8 cellular contexts compared by ENCODE assay signal in the genomic region with DNA sequence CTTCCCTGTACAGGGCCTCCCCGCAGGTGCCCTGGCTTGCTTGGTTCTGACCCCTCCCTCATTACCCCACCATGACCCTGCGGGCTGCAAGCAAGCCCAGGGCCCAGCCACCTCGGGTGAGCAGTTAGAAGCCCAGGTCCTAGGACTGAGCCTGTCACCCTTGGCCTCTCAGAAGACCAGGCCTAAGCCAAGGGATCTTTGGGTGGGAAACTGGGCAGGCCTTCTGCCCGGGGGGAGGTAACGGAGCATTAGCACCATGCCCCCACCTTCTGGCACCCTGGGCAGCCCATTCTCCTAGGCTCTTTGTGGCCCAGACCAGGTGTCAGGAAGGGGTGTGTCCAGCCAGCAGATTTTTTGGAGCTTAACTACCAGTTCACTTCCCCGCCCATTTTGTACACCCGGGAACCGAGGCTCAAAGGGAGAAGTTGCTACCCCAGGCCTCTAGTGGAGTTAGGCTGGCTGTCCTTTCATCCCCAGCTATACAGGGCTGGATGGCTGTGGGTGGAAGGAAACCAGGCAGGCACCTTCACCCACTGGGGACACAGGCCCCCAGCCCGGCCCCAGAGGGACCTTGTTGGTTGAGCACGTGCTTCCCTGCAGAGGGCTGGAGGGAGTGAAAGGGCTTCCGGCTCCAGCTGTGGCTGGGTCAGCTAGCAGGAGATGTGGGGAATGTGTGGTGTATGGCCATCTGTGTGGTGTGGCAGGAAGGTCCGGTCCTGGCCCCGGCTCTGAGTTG. TPM values are rescaled to one million over a fixed set of nuclear protein-coding genes. Genes with fewer than 3 reads are reported as not detected.
DNase-seq lines count a peak whose midpoint lies in the region; ATAC-seq and TF ChIP-seq lines count a peak whose summit lies in the region.

No MANE protein-coding gene starts in this region.

- no peak overlapping the region for H2BK20ac ChIP-seq in H9 (ENCODE audit: low read depth, low read length, poor library complexity, severe bottlenecking)

- H3K4me1 Mint-ChIP-seq in H9 (peaks cover 32 to 48% of the 10 kb centered on the region in 2 experiments), nephron progenitor cell (peaks cover 74% of the 10 kb centered on the region)

- H3K9ac ChIP-seq in H9 (ENCODE audit: extremely low read depth, insufficient read length, low read length) (no peak overlapping the region), SU-DHL-6 (ENCODE audit: low read length) (peak overlapping the region; percentile 99)

- DNase-seq in AG08395 (ENCODE audit: low spot score) (peak; percentile 39), H9 (no peak), epithelial cell of prostate (ENCODE audit: low read depth, low spot score) (no peak), nephron progenitor cell (no peak), T-helper 9 cell (no peak), activated gamma-delta T cell (lab: John Stamatoyannopoulos, UW) (no peak)

- H3K36me3 ChIP-seq in SU-DHL-6 (ENCODE audit: low read length) = no peaks in the 10 kb centered on the region

- no peak overlapping the region for H3K4ac ChIP-seq in H9 (ENCODE audit: low read depth, low read length)

- H3K9me3 ChIP-seq in H9 (ENCODE audit: control insufficient read depth, low read depth, low read length) = no peaks in the 10 kb centered on the region
- H3K9me3 ChIP-seq in SU-DHL-6 (ENCODE audit: insufficient read depth, low read length) = no peaks in the 10 kb centered on the region

- H3F3A ChIP-seq in SU-DHL-6 (ENCODE audit: insufficient read depth) = peaks cover 87% of the 10 kb centered on the region

- H3K27ac ChIP-seq in H9 (ENCODE audit: insufficient read length, low read depth, low read length) (no peak overlapping the region), SU-DHL-6 (ENCODE audit: low read depth, low read length) (peak overlapping the region; percentile 96), epithelial cell of prostate (peak overlapping the region; percentile 68)

- no peaks in the 10 kb centered on the region for H3K79me1 ChIP-seq in H9 (ENCODE audit: insufficient read depth, low read depth, low read length, poor library complexity, severe bottlenecking)

- peak overlapping the region; percentile 92 for H3K4me2 ChIP-seq in H9 (ENCODE audit: insufficient read depth, insufficient read length, low read length)
- peak overlapping the region; percentile 73 for H3K4me2 ChIP-seq in SU-DHL-6 (ENCODE audit: low read depth, low read length, poor library complexity, severe bottlenecking)

- no peak overlapping the region for H2BK5ac ChIP-seq in H9 (ENCODE audit: insufficient read length, low read length)

- H2BK120ac ChIP-seq in H9 (ENCODE audit: low read depth, low read length, poor library complexity, severe bottlenecking) = no peak overlapping the region

- H3K4me1 ChIP-seq in H9 (ENCODE audit: insufficient read depth, low read length) = peaks cover 4% of the 10 kb centered on the region; the same call in 1 of the 2 replicates

- TF ChIP-seq CTCF in H9 (conservative IDR thresholded peaks at IDR 0.05) = no peak
- TF ChIP-seq CTCF in SU-DHL-6 (IDR thresholded peaks at IDR 0.05; ENCODE audit: insufficient read depth, low read length, poor library complexity, severe bottlenecking) = no peak
- TF ChIP-seq CTCF in nephron progenitor cell (IDR thresholded peaks at IDR 0.05) = no peak

- H3K27me3 ChIP-seq in H9 (ENCODE audit: insufficient read depth, low read length) (peaks cover 4% of the 10 kb centered on the region; the same call in 1 of the 2 replicates), SU-DHL-6 (ENCODE audit: low read length) (no peaks in the 10 kb centered on the region)

- ATAC-seq in GM21529 (IDR thresholded peaks at IDR 0.05; ENCODE audit: unreplicated experiment) = no peak

- H3K27me3 Mint-ChIP-seq in H9 (ENCODE audit: low read depth) = peaks cover 29% of the 10 kb centered on the region
- H3K27me3 Mint-ChIP-seq in nephron progenitor cell (ENCODE audit: low read depth, poor library complexity) = peaks cover 3% of the 10 kb centered on the region

- H3K23ac ChIP-seq in H9 (ENCODE audit: insufficient read length, low read depth, low read length) = no peak overlapping the region

- no peak overlapping the region for H3T11ph ChIP-seq in H9 (ENCODE audit: low read length)

- H3K79me2 ChIP-seq in H9 (ENCODE audit: insufficient read depth, low read length) (no peaks in the 10 kb centered on the region), SU-DHL-6 (ENCODE audit: insufficient read depth, low read length) (peaks cover 67% of the 10 kb centered on the region)

- H3K4me3 ChIP-seq in SU-DHL-6 (ENCODE audit: insufficient read depth, low read length, poor library complexity, severe bottlenecking) = peak overlapping the region; percentile 94

- no peak overlapping the region for H2BK15ac ChIP-seq in H9 (ENCODE audit: low read depth, low read length)

- H3K14ac ChIP-seq in H9 (ENCODE audit: insufficient read depth, low read length) = no peak overlapping the region

- no peak overlapping the region for H4K5ac ChIP-seq in H9 (ENCODE audit: insufficient read length, low read depth, low read length)

- no peak overlapping the region for H4K8ac ChIP-seq in H9 (replicated peaks; ENCODE audit: insufficient read length, low read depth, low read length)

- no peak overlapping the region for H3K27ac Mint-ChIP-seq in H9
- no peak overlapping the region for H3K27ac Mint-ChIP-seq in nephron progenitor cell

- H3K18ac ChIP-seq in H9 (ENCODE audit: insufficient read length, low read depth, low read length) = no peak overlapping the region

- no CpG with 5 or more reads among the region's 13 CpGs for WGBS in H9 (ENCODE audit: extremely low coverage, insufficient read length, low lambda C conversion rate)

- H2AFZ ChIP-seq in H9 (ENCODE audit: low read length) = no peak overlapping the region
- H2AFZ ChIP-seq in SU-DHL-6 (ENCODE audit: low read depth, low read length, severe bottlenecking) = no peak overlapping the region

- H4K91ac ChIP-seq in H9 (ENCODE audit: insufficient read length, low read depth, low read length) = no peak overlapping the region

- peaks cover 11% of the 10 kb centered on the region for H3K23me2 ChIP-seq in H9 (ENCODE audit: insufficient read length, low read depth, low read length, poor library complexity, severe bottlenecking)

- peaks cover 0 to 5% (median 4%) of the 10 kb centered on the region in 3 experiments; a peak in 3 of 7 replicates for H3K36me3 Mint-ChIP-seq in H9 (ENCODE audit: insufficient read depth in 1 of 3, low read depth in 3 of 3)
- peaks cover 4% of the 10 kb centered on the region for H3K36me3 Mint-ChIP-seq in nephron progenitor cell (ENCODE audit: low read depth)

- no peaks in the 10 kb centered on the region for H3K9me2 ChIP-seq in SU-DHL-6 (replicated peaks; ENCODE audit: insufficient read depth, low read length)

- H3K56ac ChIP-seq in H9 (ENCODE audit: insufficient read length, low read depth, low read length) = no peak overlapping the region

- no peak overlapping the region for H2BK12ac ChIP-seq in H9 (ENCODE audit: insufficient read length, low read depth, low read length)

- peak overlapping the region; percentile 81 to 87 for H3K4me3 Mint-ChIP-seq in H9
- H3K4me3 Mint-ChIP-seq in nephron progenitor cell = peak overlapping the region; percentile 90

- H3K9me3 Mint-ChIP-seq in H9 = no peaks in the 10 kb centered on the region
- H3K9me3 Mint-ChIP-seq in nephron progenitor cell = no peaks in the 10 kb centered on the region

- H4K20me1 ChIP-seq in H9 (ENCODE audit: control insufficient read depth, insufficient read depth, insufficient read length) (no peaks in the 10 kb centered on the region), SU-DHL-6 (ENCODE audit: low read depth, low read length) (no peaks in the 10 kb centered on the region)

- H2AK5ac ChIP-seq in H9 (ENCODE audit: insufficient read length, low read length) = no peak overlapping the region

RNA-seq across cellular contexts. Expression of a gene that starts 1.4 kb away (rescaled TPM):
- total RNA-seq in H9 (2021) = 49.2 and 49.3 TPM in 2 replicates

RNA-seq across cellular contexts. Expression of a gene that starts 29.4 kb away (rescaled TPM):
- not detected in 2 replicates for total RNA-seq in H9 (2021)

RNA-seq across cellular contexts. Expression of a gene that starts 34.6 kb away (rescaled TPM):
- not detected in 2 replicates for total RNA-seq in H9 (2021)

RNA-seq across cellular contexts. Expression of a gene that starts 43.2 kb away (rescaled TPM):
- not detected in 2 replicates for total RNA-seq in H9 (2021)

RNA-seq across cellular contexts. Expression of a gene that starts 57.9 kb away (rescaled TPM):
- total RNA-seq in H9 (2021) = 0.33 TPM in 1 of 2 replicates, not detected in the other
